ENCODE assay signal across 16 cellular contexts in the genomic region with DNA sequence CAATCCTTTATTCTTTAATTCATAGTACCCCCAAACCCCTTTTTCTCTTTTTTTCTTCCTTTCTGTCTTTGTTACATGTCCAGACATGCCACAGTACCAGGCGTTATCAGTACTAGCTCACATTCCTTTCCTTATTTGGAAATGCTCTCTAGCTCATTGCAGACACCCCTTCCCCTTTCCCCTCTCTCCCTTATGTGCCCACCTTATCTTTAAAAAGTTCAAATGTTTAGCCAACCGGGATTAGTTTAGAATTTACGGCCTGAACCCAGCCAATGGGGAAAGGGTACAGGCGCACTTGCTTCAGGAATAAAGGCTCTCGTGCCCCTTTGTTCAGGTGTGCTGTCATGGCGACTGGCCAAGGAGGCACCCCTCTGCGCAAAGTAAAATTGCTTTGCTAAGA. TPM values are rescaled to one million over a fixed set of nuclear protein-coding genes. Genes with fewer than 3 reads are reported as not detected.
DNase-seq lines count a peak whose midpoint lies in the region; ATAC-seq and TF ChIP-seq lines count a peak whose summit lies in the region.
"Had no signal": no experiment of that assay in that cellular context is flagged by ENCODE, and none has a peak within 500 bp of the region (broad histone marks: within the 10 kb centered on the region; RNA-seq: fewer than 3 reads in every experiment).

No MANE protein-coding gene starts in this region.

- no peaks in the 10 kb centered on the region for H3K27me3 Mint-ChIP-seq in neural crest cell (ENCODE audit: low read depth)
- H3K27me3 Mint-ChIP-seq: activated naive CD4-positive, alpha-beta T cell treated with anti-CD3 and anti-CD28 coated beads, Interleukin-2, amount 50 U/mL, for 24 hours; stimulated activated naive CD8-positive, alpha-beta T cell treated with anti-CD3 and anti-CD28 coated beads, Interleukin-15, Interleukin-2, amounts not matched to agents 100 ng/mL and 50 ng/mL, for 24 hours had no signal

- H3K9me3 Mint-ChIP-seq in neural crest cell: no peaks in the 10 kb centered on the region
- H3K9me3 Mint-ChIP-seq: activated naive CD4-positive, alpha-beta T cell treated with anti-CD3 and anti-CD28 coated beads, Interleukin-2, amount 50 U/mL, for 24 hours; stimulated activated naive CD8-positive, alpha-beta T cell treated with anti-CD3 and anti-CD28 coated beads, Interleukin-15, Interleukin-2, amounts not matched to agents 100 ng/mL and 50 ng/mL, for 24 hours had no signal

- H3K27ac ChIP-seq in fibroblast of lung (ENCODE audit: insufficient read depth, low read length): no peak overlapping the region
- H3K27ac ChIP-seq: gastrocnemius medialis, PC-9, psoas muscle had no signal

- H3K79me2 ChIP-seq in fibroblast of lung (ENCODE audit: control insufficient read depth, insufficient read depth, low read length): no peaks in the 10 kb centered on the region

- H4K20me1 ChIP-seq in fibroblast of lung (ENCODE audit: control insufficient read depth, extremely low read depth, insufficient read depth, low read length): no peaks in the 10 kb centered on the region

- no peak overlapping the region for H3K4me2 ChIP-seq in fibroblast of lung (ENCODE audit: extremely low read depth, insufficient read depth, low read length)
- H3K4me2 ChIP-seq: PC-9 had no signal

- H3K36me3 ChIP-seq in fibroblast of lung (ENCODE audit: control insufficient read depth, insufficient read depth, low read length): no peaks in the 10 kb centered on the region
- H3K36me3 ChIP-seq: gastrocnemius medialis had no signal

- H3K36me3 Mint-ChIP-seq in neural crest cell (ENCODE audit: low read depth): no peaks in the 10 kb centered on the region

- no peak for TF ChIP-seq CTCF in fibroblast of lung (conservative IDR thresholded peaks at IDR 0.05 in 1 of 2, IDR thresholded peaks at IDR 0.05 in 1 of 2; ENCODE audit: low read depth in 1 of 2, low read length in 2 of 2)
- TF ChIP-seq CTCF in neural crest cell (conservative IDR thresholded peaks at IDR 0.05): no peak

- no peak overlapping the region for H3K9ac ChIP-seq in fibroblast of lung (ENCODE audit: insufficient read depth, low read length)

- peak; percentile 52 for DNase-seq in ELF-1 (ENCODE audit: low read depth, low spot score)
- DNase-seq in NCI-H69 (lab: John Stamatoyannopoulos, UW): peak; percentile 5
- DNase-seq in fibroblast of lung (ENCODE audit: low read depth in 2 of 2): peak; percentile 49 to 52
- DNase-seq in neural crest cell (ENCODE audit: low read depth, low spot score): no peak
- no peak for DNase-seq in inferior parietal cortex (ENCODE audit: extremely low spot score)
- no peak for DNase-seq in NCI-H446 treated with DMSO at 0.1 percent for 48 hours (lab: John Stamatoyannopoulos, UW)
- DNase-seq: COR-L47, gastrocnemius medialis, NCI-H2227 treated with DMSO at 0.1 percent for 48 hours, PC-9, psoas muscle, T1000 had no signal

- peak overlapping the region; percentile 90 for H3K27ac Mint-ChIP-seq in neural crest cell (ENCODE audit: unreplicated experiment)
- H3K27ac Mint-ChIP-seq: activated naive CD4-positive, alpha-beta T cell treated with anti-CD3 and anti-CD28 coated beads, Interleukin-2, amount 50 U/mL, for 24 hours; stimulated activated naive CD8-positive, alpha-beta T cell treated with anti-CD3 and anti-CD28 coated beads, Interleukin-15, Interleukin-2, amounts not matched to agents 100 ng/mL and 50 ng/mL, for 24 hours had no signal

- peaks cover 2% of the 10 kb centered on the region for H3K4me1 ChIP-seq in fibroblast of lung (ENCODE audit: control insufficient read depth, extremely low read depth, insufficient read depth, low read length)
- H3K4me1 ChIP-seq: gastrocnemius medialis, psoas muscle had no signal

- no peaks in the 10 kb centered on the region for H3K27me3 ChIP-seq in fibroblast of lung (ENCODE audit: control insufficient read depth, insufficient read depth, low read length)
- H3K27me3 ChIP-seq: gastrocnemius medialis had no signal

- ATAC-seq in GM18868 (IDR thresholded peaks at IDR 0.05; ENCODE audit: unreplicated experiment): no peak
- ATAC-seq: gastrocnemius medialis, psoas muscle had no signal

- H3K4me1 Mint-ChIP-seq in neural crest cell: peaks cover 14% of the 10 kb centered on the region

- no peaks in the 10 kb centered on the region for H3K9me3 ChIP-seq in fibroblast of lung (ENCODE audit: control insufficient read depth, insufficient read depth, low read depth, low read length)
- H3K9me3 ChIP-seq: gastrocnemius medialis, psoas muscle had no signal

- no peak overlapping the region for H2AFZ ChIP-seq in fibroblast of lung (ENCODE audit: low read length)
- H2AFZ ChIP-seq: PC-9 had no signal

- H3K4me3 ChIP-seq in fibroblast of lung (replicated peaks in 1 of 4; ENCODE audit: control extremely low read depth in 1 of 4, insufficient read depth in 1 of 4, low read depth in 3 of 4, low read length in 4 of 4): no peak overlapping the region
- H3K4me3 ChIP-seq: gastrocnemius medialis, lung, PC-9, psoas muscle had no signal

- no peak overlapping the region for H3K4me3 Mint-ChIP-seq in neural crest cell
- H3K4me3 Mint-ChIP-seq: activated naive CD4-positive, alpha-beta T cell treated with anti-CD3 and anti-CD28 coated beads, Interleukin-2, amount 50 U/mL, for 24 hours; stimulated activated naive CD8-positive, alpha-beta T cell treated with anti-CD3 and anti-CD28 coated beads, Interleukin-15, Interleukin-2, amounts not matched to agents 100 ng/mL and 50 ng/mL, for 24 hours had no signal

RNA-seq across cellular contexts. Expression of gene TRANK1, which starts 11.9 kb away (rescaled TPM):
- total RNA-seq in fibroblast of lung: 20.3 and 28.6 TPM in 2 replicates
- 6.7 and 9.1 TPM in 2 replicates for polyA plus RNA-seq in fibroblast of lung
- 3.9 and 9.7 TPM in 2 replicates for polyA plus RNA-seq in fibroblast of lung (2012)
- 23.7 and 41.1 TPM in 2 replicates for polyA minus RNA-seq in fibroblast of lung (ENCODE audit: low replicate concordance)
- total RNA-seq in neural crest cell: 8.9 and 11.3 TPM in 2 replicates

RNA-seq across cellular contexts. Expression of gene EPM2AIP1, which starts 60.0 kb away (rescaled TPM):
- total RNA-seq in fibroblast of lung (10.5 and 12.9 TPM in 2 replicates), neural crest cell (27.9 and 30.1 TPM in 2 replicates)
- 15.1 and 18.7 TPM in 2 replicates for polyA plus RNA-seq in fibroblast of lung
- 9.3 and 12.3 TPM in 2 replicates for polyA plus RNA-seq in fibroblast of lung (2012)
- 2.5 and 5.2 TPM in 2 replicates for polyA minus RNA-seq in fibroblast of lung (ENCODE audit: low replicate concordance)

Comparison
In these comparisons a context has a peak if more than half of its experiments do, and no peak if none do; other contexts are left out.
1. DNase-seq: peak in ELF-1 (single experiment), NCI-H69 (single experiment) and fibroblast of lung (2 of 2); none in neural crest cell (single experiment), inferior parietal cortex (single experiment) and NCI-H446 treated with DMSO at 0.1 percent for 48 hours (single experiment).